Comparison of ENCODE assay signal across 19 cellular contexts in the genomic region with DNA sequence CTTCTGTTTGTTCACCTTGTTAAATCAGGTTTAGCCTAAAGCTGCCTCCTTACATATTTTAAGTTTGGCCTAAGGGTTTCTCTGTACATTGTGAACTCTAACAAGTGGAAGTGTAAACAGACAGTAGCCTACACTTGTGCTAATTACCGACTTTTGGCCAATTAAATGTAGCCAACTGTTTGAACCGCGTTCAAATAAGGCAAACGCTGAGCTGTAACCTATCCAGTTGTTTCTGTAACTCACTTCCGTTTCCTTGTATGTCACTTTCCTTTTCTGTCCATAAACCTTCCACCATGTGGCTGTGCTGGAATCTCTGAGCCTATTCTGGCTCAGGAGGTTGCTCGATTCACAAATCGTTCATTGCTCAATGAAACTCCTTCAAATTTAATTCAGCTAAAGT. TPM values are rescaled to one million over a fixed set of nuclear protein-coding genes. Genes with fewer than 3 reads are reported as not detected.
DNase-seq lines count a peak whose midpoint lies in the region; ATAC-seq and TF ChIP-seq lines count a peak whose summit lies in the region.
"Had no signal": no experiment of that assay in that cellular context is flagged by ENCODE, and none has a peak within 500 bp of the region (broad histone marks: within the 10 kb centered on the region; RNA-seq: fewer than 3 reads in every experiment).

No MANE protein-coding gene starts in this region.

- 0 out of 2 replicates have a peak overlapping the region, but pooled peaks have one; percentile 7 for H2AFZ ChIP-seq in Loucy (ENCODE audit: low read length)
- H2AFZ ChIP-seq: GM23248 had no signal

- H3K9me3 ChIP-seq in Loucy (ENCODE audit: insufficient read depth, low read depth, low read length): no peaks in the 10 kb centered on the region
- H3K9me3 ChIP-seq in left lung: no peaks in the 10 kb centered on the region
- H3K9me3 ChIP-seq in transverse colon: no peaks in the 10 kb centered on the region
- H3K9me3 ChIP-seq in left ventricle myocardium inferior (replicated peaks): no peaks in the 10 kb centered on the region
- H3K9me3 ChIP-seq: A549, HAP-1 had no signal

- DNase-seq in left lung (no peak), transverse colon (no peak), left ventricle myocardium inferior (no peak), COLO668 (lab: John Stamatoyannopoulos, UW; ENCODE audit: unreplicated experiment) (no peak)
- DNase-seq: AML-193; CD4-positive, alpha-beta T cell; DMS153; DMS79; GDM1; GM23248 had no signal

- H4K20me1 ChIP-seq in Loucy (ENCODE audit: insufficient read depth, low read length, poor library complexity, severe bottlenecking): no peaks in the 10 kb centered on the region

- no peak overlapping the region for H3K9ac ChIP-seq in Loucy (ENCODE audit: low read depth, low read length, poor library complexity, severe bottlenecking)
- H3K9ac ChIP-seq: GM23248 had no signal

- peak overlapping the region; percentile 22 for H3K27ac ChIP-seq in VCaP
- H3K27ac ChIP-seq in left lung: peak overlapping the region; percentile 5 to 34
- peak overlapping the region; percentile 57 to 78 (median 74) for H3K27ac ChIP-seq in transverse colon
- H3K27ac ChIP-seq in left ventricle myocardium inferior (replicated peaks): no peak overlapping the region
- H3K27ac ChIP-seq: A549, C4-2B, GM23248 had no signal

- H3F3A ChIP-seq in Loucy (ENCODE audit: low read depth): no peaks in the 10 kb centered on the region

- H3K27me3 ChIP-seq in Loucy (ENCODE audit: insufficient read depth, low read length, poor library complexity, severe bottlenecking): no peaks in the 10 kb centered on the region
- H3K27me3 ChIP-seq in left lung: no peaks in the 10 kb centered on the region
- no peaks in the 10 kb centered on the region for H3K27me3 ChIP-seq in transverse colon
- H3K27me3 ChIP-seq in left ventricle myocardium inferior (ENCODE audit: low read depth): no peaks in the 10 kb centered on the region

- in situ Hi-C loops in transverse colon (cut with MboI; ENCODE audit: low pct_ligation_motif_present in 1 of 4, low pct_unique_long_range_greater_than_20kb in 1 of 4, low sequenced_read_pairs in 3 of 4): no loop called here

- no peak for TF ChIP-seq POLR2A in transverse colon (IDR thresholded peaks at IDR 0.05)

- H3K79me2 ChIP-seq in Loucy (ENCODE audit: insufficient read depth, low read length): no peaks in the 10 kb centered on the region

- H3K36me3 ChIP-seq in Loucy (ENCODE audit: insufficient read depth, low read length) (no peaks in the 10 kb centered on the region), left lung (no peaks in the 10 kb centered on the region), transverse colon (no peaks in the 10 kb centered on the region), left ventricle myocardium inferior (no peaks in the 10 kb centered on the region)
- H3K36me3 ChIP-seq: HAP-1 had no signal

- H3K4me1 ChIP-seq in Loucy (ENCODE audit: insufficient read depth, low read length, poor library complexity, severe bottlenecking): no peaks in the 10 kb centered on the region
- H3K4me1 ChIP-seq in left lung: no peaks in the 10 kb centered on the region
- H3K4me1 ChIP-seq in transverse colon: peaks cover 3 to 56% (median 20%) of the 10 kb centered on the region in 4 donors
- H3K4me1 ChIP-seq in left ventricle myocardium inferior: no peaks in the 10 kb centered on the region
- H3K4me1 ChIP-seq: A549, HAP-1 had no signal

- ATAC-seq in left lung: peak; percentile 59
- ATAC-seq in HG03045 (IDR thresholded peaks at IDR 0.05; ENCODE audit: unreplicated experiment): no peak
- no peak for ATAC-seq in GM19035 (IDR thresholded peaks at IDR 0.05; ENCODE audit: unreplicated experiment)
- ATAC-seq: A549 had no signal

- no peak overlapping the region for H3K4me2 ChIP-seq in Loucy (ENCODE audit: low read depth, low read length, poor library complexity, severe bottlenecking)
- H3K4me2 ChIP-seq: A549 had no signal

- TF ChIP-seq CTCF in Loucy (conservative IDR thresholded peaks at IDR 0.05; ENCODE audit: low read length): no peak
- no peak for TF ChIP-seq CTCF in VCaP (conservative IDR thresholded peaks at IDR 0.05)
- no peak for TF ChIP-seq CTCF in left lung (IDR thresholded peaks at IDR 0.05)
- no peak for TF ChIP-seq CTCF in transverse colon (IDR thresholded peaks at IDR 0.05)
- TF ChIP-seq CTCF in left ventricle myocardium inferior (IDR thresholded peaks at IDR 0.05; ENCODE audit: borderline replicate concordance): no peak

- no peaks in the 10 kb centered on the region for H3K9me2 ChIP-seq in Loucy (replicated peaks; ENCODE audit: low read depth, low read length)

- WGBS in transverse colon (ENCODE audit: low coverage in 1 of 2), 2 donors: 39 to 68% methylated on average over 5 to 7 of the region's 7 CpGs

- H3K4me3 ChIP-seq in Loucy (ENCODE audit: low read length, poor library complexity, severe bottlenecking) (no peak overlapping the region), left lung (no peak overlapping the region), transverse colon (no peak overlapping the region), left ventricle myocardium inferior (no peak overlapping the region)
- H3K4me3 ChIP-seq: A549, GM23248, HAP-1 had no signal

- intact Hi-C loops in left lung (cut with DNase I): no loop called here
- intact Hi-C loops in transverse colon (cut with DNase I; ENCODE audit: low total_unique reads): no loop called here
- intact Hi-C loops in left ventricle myocardium inferior (cut with micrococcal nuclease): no loop called here

- TF ChIP-seq EP300 in transverse colon (IDR thresholded peaks at IDR 0.05; ENCODE audit: low read depth): no peak

RNA-seq across cellular contexts. Expression of a gene that starts 8.0 kb away (rescaled TPM):
- total RNA-seq in left lung (not detected), transverse colon (1 to 10 TPM in 1 of 4 donors, under 1 TPM in 2, not detected in 1; 0.37 to 2.4 (median 0.64) TPM), left ventricle myocardium inferior (not detected)
- total RNA-seq: CD4-positive, alpha-beta T cell; Daoy; GM23248; H4 had no signal

RNA-seq across cellular contexts. Expression of a gene that starts 32.0 kb away (rescaled TPM):
- 100 to 1,000 TPM; 128 to 587 TPM for total RNA-seq in left lung
- over 10,000 TPM in 1 of 4 donors, 1,000 to 10,000 TPM in 3; 3,370 to 10,796 (median 6,659) TPM for total RNA-seq in transverse colon
- total RNA-seq in left ventricle myocardium inferior: 0.91 TPM
- total RNA-seq: CD4-positive, alpha-beta T cell; Daoy; GM23248; H4 had no signal

RNA-seq across cellular contexts. Expression of a gene that starts 54.3 kb away (rescaled TPM):
- total RNA-seq in left lung (100 to 1,000 TPM; 101 to 212 TPM), transverse colon (10 to 100 TPM; 25.7 to 41.2 (median 29.2) TPM), left ventricle myocardium inferior (0.74 TPM)
- total RNA-seq: GM23248, H4 had no signal

RNA-seq across cellular contexts. Expression of a gene that starts 56.5 kb away (rescaled TPM):
- total RNA-seq in left lung (1 to 10 TPM; 2.7 to 6.7 TPM), transverse colon (10 to 100 TPM in 2 of 4 donors, 1 to 10 TPM in 1, under 1 TPM in 1; 1.00 to 51.6 (median 15.9) TPM), left ventricle myocardium inferior (3.3 TPM)

Comparison
In these comparisons a context has a peak if more than half of its experiments do, and no peak if none do; other contexts are left out.
1. RNA of a gene that starts 32.0 kb away (total RNA-seq): 3,370 to 10,796 TPM in transverse colon and 128 to 587 TPM in left lung; 0.91 TPM in left ventricle myocardium inferior (single experiment); every median in the first group is over 10 times any median in the second.
2. RNA of a gene that starts 54.3 kb away (total RNA-seq): 101 to 212 TPM in left lung and 25.7 to 41.2 TPM in transverse colon; 0.74 TPM in left ventricle myocardium inferior (single experiment); every median in the first group is over 10 times any median in the second.